13 cellular contexts compared by ENCODE assay signal in genomic region chr19:4506449-4507149, GRCh38. TPM values are rescaled to one million over a fixed set of nuclear protein-coding genes. Genes with fewer than 3 reads are reported as not detected.
A peak's percentile ranks its signal among the peaks of the same experiment; 100 is the strongest.
DNase-seq lines count a peak whose midpoint lies in the region; ATAC-seq and TF ChIP-seq lines count a peak whose summit lies in the region.
"Had no signal": no experiment of that assay in that cellular context is flagged by ENCODE, and none has a peak within 500 bp of the region (broad histone marks: within the 10 kb centered on the region; RNA-seq: fewer than 3 reads in every experiment).

No MANE protein-coding gene starts in this region.

- peaks cover 9% of the 10 kb centered on the region for H3K36me3 Mint-ChIP-seq in T-helper 1 cell treated with Interleukin-12 subunit alpha and Interleukin-12 subunit beta and Interleukin-4 antibody, amounts not matched to agents 30 μg/mL and 1 μg/mL, for 36 hours (ENCODE audit: low read depth)
- H3K36me3 Mint-ChIP-seq in brain = peaks cover 21% of the 10 kb centered on the region

- H2AFZ ChIP-seq in osteoblast (ENCODE audit: low read length) = no peak overlapping the region

- no peak for ATAC-seq in GM18868 (IDR thresholded peaks at IDR 0.05; ENCODE audit: unreplicated experiment)
- no peak for ATAC-seq in GM18505 (IDR thresholded peaks at IDR 0.05; ENCODE audit: unreplicated experiment)

- H3K27me3 Mint-ChIP-seq in T-helper 1 cell treated with Interleukin-12 subunit alpha and Interleukin-12 subunit beta and Interleukin-4 antibody, amounts not matched to agents 30 μg/mL and 1 μg/mL, for 36 hours (ENCODE audit: low read depth) = no peaks in the 10 kb centered on the region
- no peaks in the 10 kb centered on the region for H3K27me3 Mint-ChIP-seq in brain

- H3K4me3 ChIP-seq in MG63 (no peak overlapping the region), osteoblast (ENCODE audit: insufficient read depth, low read length) (no peak overlapping the region)
- H3K4me3 ChIP-seq: coronary artery, skin epidermis had no signal

- H3K4me1 Mint-ChIP-seq in T-helper 1 cell treated with Interleukin-12 subunit alpha and Interleukin-12 subunit beta and Interleukin-4 antibody, amounts not matched to agents 30 μg/mL and 1 μg/mL, for 36 hours (ENCODE audit: low read depth) = peaks cover 9% of the 10 kb centered on the region
- H3K4me1 Mint-ChIP-seq in brain = no peaks in the 10 kb centered on the region

- H4K20me1 ChIP-seq in osteoblast (ENCODE audit: insufficient read depth, low read length) = peaks cover 7% of the 10 kb centered on the region

- H3K36me3 ChIP-seq in MG63 (no peaks in the 10 kb centered on the region), osteoblast (ENCODE audit: insufficient read depth, low read length) (peaks cover 11% of the 10 kb centered on the region)

- no peaks in the 10 kb centered on the region for H3K9me3 ChIP-seq in MG63
- H3K9me3 ChIP-seq in osteoblast (ENCODE audit: low read depth, low read length) = no peaks in the 10 kb centered on the region

- no peak for TF ChIP-seq POLR2A in GM18505 (IDR thresholded peaks at IDR 0.05; ENCODE audit: borderline replicate concordance, extremely low read depth, insufficient read depth, insufficient read length)

- peak overlapping the region; percentile 73 for H3K27ac Mint-ChIP-seq in T-helper 1 cell treated with Interleukin-12 subunit alpha and Interleukin-12 subunit beta and Interleukin-4 antibody, amounts not matched to agents 30 μg/mL and 1 μg/mL, for 36 hours
- H3K27ac Mint-ChIP-seq in brain = peak overlapping the region in 3 of 5 experiments; percentile 22 to 52 (median 32)

- H3K4me2 ChIP-seq in osteoblast (ENCODE audit: insufficient read depth, low read length) = no peak overlapping the region

- DNase-seq in T-helper 1 cell (no peak), MG63 (peak; percentile 22), osteoblast (ENCODE audit: insufficient read length, low spot score, missing footprints) (peak; percentile 99), G401 (ENCODE audit: low spot score) (no peak)
- DNase-seq: activated CD4-positive, CD25-positive, alpha-beta regulatory T cell; NCI-H82; substantia nigra had no signal

- H3K4me1 ChIP-seq in osteoblast (ENCODE audit: insufficient read depth, low read length) = peaks cover 6% of the 10 kb centered on the region

- no peaks in the 10 kb centered on the region for H3K9me3 Mint-ChIP-seq in T-helper 1 cell treated with Interleukin-12 subunit alpha and Interleukin-12 subunit beta and Interleukin-4 antibody, amounts not matched to agents 30 μg/mL and 1 μg/mL, for 36 hours
- H3K9me3 Mint-ChIP-seq in brain = no peaks in the 10 kb centered on the region

- H3K27me3 ChIP-seq in MG63 (no peaks in the 10 kb centered on the region), osteoblast (ENCODE audit: insufficient read depth, low read length) (no peaks in the 10 kb centered on the region)

- H3K27ac ChIP-seq in osteoblast (ENCODE audit: low read depth, low read length) = peak overlapping the region; percentile 39
- H3K27ac ChIP-seq: coronary artery, skin epidermis had no signal

- TF ChIP-seq CTCF in brain (conservative IDR thresholded peaks at IDR 0.05) (no peak), osteoblast (IDR thresholded peaks at IDR 0.05; ENCODE audit: extremely low read depth, low read depth, low read length) (no peak)

- H3K4me3 Mint-ChIP-seq in T-helper 1 cell treated with Interleukin-12 subunit alpha and Interleukin-12 subunit beta and Interleukin-4 antibody, amounts not matched to agents 30 μg/mL and 1 μg/mL, for 36 hours = no peak overlapping the region
- H3K4me3 Mint-ChIP-seq in brain = no peak overlapping the region

- H3K79me2 ChIP-seq in osteoblast (ENCODE audit: insufficient read depth, low read length) = no peaks in the 10 kb centered on the region

- in situ Hi-C loops in G401 (cut with HindIII; ENCODE audit: low sequenced_read_pairs) = no loop called here

RNA-seq across cellular contexts. Expression of gene PLIN4, which starts 11.7 kb away (rescaled TPM):
- not detected in 2 replicates for total RNA-seq in MG63 (2014; rRNA removed; shearing (Covaris generic); ENCODE audit: low replicate concordance)
- polyA plus RNA-seq in brain (ENCODE audit: insufficient read depth, low read depth, low replicate concordance) = 2.3 TPM
- under 0.01 TPM in 2 replicates for total RNA-seq in osteoblast
- total RNA-seq in G401 (2014; rRNA removed; shearing (Covaris generic)) = 0.18 and 0.34 TPM in 2 replicates

RNA-seq across cellular contexts. Expression of gene PLIN5, which starts 28.4 kb away (rescaled TPM):
- total RNA-seq in MG63 (2014; rRNA removed; shearing (Covaris generic); ENCODE audit: low replicate concordance) = not detected in 2 replicates
- polyA plus RNA-seq in brain (ENCODE audit: insufficient read depth, low read depth, low replicate concordance) = 1.5 TPM
- 0.36 TPM in 1 of 2 replicates, not detected in the other for total RNA-seq in osteoblast
- 3.5 TPM in 1 of 2 replicates, not detected in the other for total RNA-seq in G401 (2014; rRNA removed; shearing (Covaris generic))

RNA-seq across cellular contexts. Expression of gene LRG1, which starts 33.2 kb away (rescaled TPM):
- total RNA-seq in MG63 (2014; rRNA removed; shearing (Covaris generic); ENCODE audit: low replicate concordance) = not detected in 2 replicates
- 0.14 TPM for polyA plus RNA-seq in brain (ENCODE audit: insufficient read depth, low read depth, low replicate concordance)
- not detected in 2 replicates for total RNA-seq in osteoblast
- total RNA-seq in G401 (2014; rRNA removed; shearing (Covaris generic)) = 0.25 and 0.41 TPM in 2 replicates

RNA-seq across cellular contexts. Expression of gene HDGFL2, which starts 34.5 kb away (rescaled TPM):
- total RNA-seq in MG63 (2014; rRNA removed; shearing (Covaris generic); ENCODE audit: low replicate concordance) = 19.5 and 29.8 TPM in 2 replicates
- 150 TPM for polyA plus RNA-seq in brain (ENCODE audit: insufficient read depth, low read depth, low replicate concordance)
- 44.2 and 48.5 TPM in 2 replicates for total RNA-seq in osteoblast
- total RNA-seq in G401 (2014; rRNA removed; shearing (Covaris generic)) = 86.6 and 106 TPM in 2 replicates

RNA-seq across cellular contexts. Expression of gene UBXN6, which starts 49.0 kb away (rescaled TPM):
- total RNA-seq in MG63 (2014; rRNA removed; shearing (Covaris generic); ENCODE audit: low replicate concordance) = 58.0 and 107 TPM in 2 replicates
- 266 TPM for polyA plus RNA-seq in brain (ENCODE audit: insufficient read depth, low read depth, low replicate concordance)
- 120 and 136 TPM in 2 replicates for total RNA-seq in osteoblast
- 59.6 and 72.8 TPM in 2 replicates for total RNA-seq in G401 (2014; rRNA removed; shearing (Covaris generic))

Comparison
In these comparisons a context has a peak if more than half of its experiments do, and no peak if none do; other contexts are left out.
1. DNase-seq: peak in MG63 (single experiment) and osteoblast (single experiment); none in T-helper 1 cell (0 of 5) and G401 (single experiment).